In genomic region chr14:50541159-50541567, GRCh38 we compare ENCODE assay signal across 17 cellular contexts. TPM values are rescaled to one million over a fixed set of nuclear protein-coding genes. Genes with fewer than 3 reads are reported as not detected.
DNase-seq lines count a peak whose midpoint lies in the region; ATAC-seq and TF ChIP-seq lines count a peak whose summit lies in the region.
"Had no signal": no experiment of that assay in that cellular context is flagged by ENCODE, and none has a peak within 500 bp of the region (broad histone marks: within the 10 kb centered on the region; RNA-seq: fewer than 3 reads in every experiment).

No MANE protein-coding gene starts in this region.

- peaks cover 26% of the 10 kb centered on the region for H3K4me1 Mint-ChIP-seq in stimulated activated naive CD8-positive, alpha-beta T cell treated with anti-CD3 and anti-CD28 coated beads, Interleukin-15, amount 100 ng/mL, for 72 hours
- H3K4me1 Mint-ChIP-seq in naive thymus-derived CD4-positive, alpha-beta T cell = peaks cover 5 to 13% (median 12%) of the 10 kb centered on the region in 7 donors

- no peak for TF ChIP-seq CTCF in colonic mucosa (IDR thresholded peaks at IDR 0.05)

- peak; percentile 20 for ATAC-seq in stimulated activated naive CD8-positive, alpha-beta T cell treated with anti-CD3 and anti-CD28 coated beads, Interleukin-15, amount 100 ng/mL, for 72 hours
- no peak for ATAC-seq in stimulated activated naive CD8-positive, alpha-beta T cell treated with anti-CD3 and anti-CD28 coated beads, Interleukin-15, Interleukin-2, amounts not matched to agents 100 U/mL and 50 U/mL, for 24 hours
- ATAC-seq in naive thymus-derived CD4-positive, alpha-beta T cell = peak; percentile 34
- no peak for ATAC-seq in GM18498 (IDR thresholded peaks at IDR 0.05; ENCODE audit: unreplicated experiment)
- ATAC-seq: A549 had no signal

- H3K27ac ChIP-seq in colonic mucosa = peak overlapping the region; percentile 30
- no peak overlapping the region for H3K27ac ChIP-seq in naive thymus-derived CD4-positive, alpha-beta T cell (ENCODE audit: low read depth, low read length)
- H3K27ac ChIP-seq: A549; BLaER1 treated with 17β-estradiol and CSF1 and Interleukin-3, amounts not matched to agents 10 nM and 100 nM; GM23248; KMS-11 had no signal

- no peaks in the 10 kb centered on the region for H3K9me3 ChIP-seq in colonic mucosa
- H3K9me3 ChIP-seq in naive thymus-derived CD4-positive, alpha-beta T cell (ENCODE audit: control insufficient read depth in 2 of 3, low read length in 3 of 3) = no peaks in the 10 kb centered on the region
- H3K9me3 ChIP-seq: A549 had no signal

- no peak for DNase-seq in stimulated activated naive CD8-positive, alpha-beta T cell treated with anti-CD3 and anti-CD28 coated beads, Interleukin-15, amount 100 ng/mL, for 72 hours
- DNase-seq in stimulated activated naive CD8-positive, alpha-beta T cell treated with anti-CD3 and anti-CD28 coated beads, Interleukin-15, Interleukin-2, amounts not matched to agents 100 U/mL and 50 U/mL, for 24 hours = no peak
- DNase-seq in colonic mucosa = no peak
- no peak for DNase-seq in naive thymus-derived CD4-positive, alpha-beta T cell
- DNase-seq in central memory CD4-positive, alpha-beta T cell = no peak
- DNase-seq in activated gamma-delta T cell (lab: John Stamatoyannopoulos, UW) = no peak
- DNase-seq: DMS153, GM23248, HCEC 1CT, NCI-H1436 treated with DMSO at 0.1 percent for 48 hours, NCI-H2081, NCI-H748 treated with DMSO at 0.1 percent for 48 hours, RPMI8226 had no signal

- H3K27me3 ChIP-seq in colonic mucosa = no peaks in the 10 kb centered on the region
- H3K27me3 ChIP-seq in naive thymus-derived CD4-positive, alpha-beta T cell (ENCODE audit: control insufficient read depth in 2 of 2, insufficient read depth in 2 of 2, low read length in 2 of 2) = no peaks in the 10 kb centered on the region
- H3K27me3 ChIP-seq: BLaER1 treated with 17β-estradiol and CSF1 and Interleukin-3, amounts not matched to agents 10 nM and 100 nM had no signal

- H3K27me3 Mint-ChIP-seq in stimulated activated naive CD8-positive, alpha-beta T cell treated with anti-CD3 and anti-CD28 coated beads, Interleukin-15, amount 100 ng/mL, for 72 hours = peaks cover 8% of the 10 kb centered on the region
- H3K27me3 Mint-ChIP-seq in naive thymus-derived CD4-positive, alpha-beta T cell = peaks cover 0 to 13% (median 0%) of the 10 kb centered on the region in 5 donors

- CTCF ChIA-PET in naive thymus-derived CD4-positive, alpha-beta T cell (lab: Charles Lee) = interaction anchor here (0.6 to 2.5 kb wide), 6 partner anchors 23 to 319 kb away, joined by 3 to 9 read pairs (median 3); no protein-coding TSS in a partner anchor

- peaks cover 0 to 10% (median 5%) of the 10 kb centered on the region in 5 donors for H3K36me3 Mint-ChIP-seq in naive thymus-derived CD4-positive, alpha-beta T cell

- no peaks in the 10 kb centered on the region for H3K4me1 ChIP-seq in colonic mucosa
- no peaks in the 10 kb centered on the region for H3K4me1 ChIP-seq in naive thymus-derived CD4-positive, alpha-beta T cell (ENCODE audit: control insufficient read depth in 2 of 2, insufficient read depth in 2 of 2, low read length in 2 of 2)
- H3K4me1 ChIP-seq: A549; BLaER1 treated with 17β-estradiol and CSF1 and Interleukin-3, amounts not matched to agents 10 nM and 100 nM had no signal

- H3K9me3 Mint-ChIP-seq in stimulated activated naive CD8-positive, alpha-beta T cell treated with anti-CD3 and anti-CD28 coated beads, Interleukin-15, amount 100 ng/mL, for 72 hours = peaks cover 5 to 15% of the 10 kb centered on the region in 2 donors
- peaks cover 0 to 11% (median 2%) of the 10 kb centered on the region in 11 donors for H3K9me3 Mint-ChIP-seq in naive thymus-derived CD4-positive, alpha-beta T cell

- POLR2A ChIA-PET in naive thymus-derived CD4-positive, alpha-beta T cell (lab: Charles Lee) = interaction anchor here (0.6 to 1.1 kb wide), 2 partner anchors 165 to 178 kb away, joined by 3 read pairs; no protein-coding TSS in a partner anchor

- H3K27ac Mint-ChIP-seq in stimulated activated naive CD8-positive, alpha-beta T cell treated with anti-CD3 and anti-CD28 coated beads, Interleukin-15, amount 100 ng/mL, for 72 hours = no peak overlapping the region
- peak overlapping the region in 2 of 9 donors; percentile 22 to 28 for H3K27ac Mint-ChIP-seq in naive thymus-derived CD4-positive, alpha-beta T cell

- intact Hi-C loops in colonic mucosa (cut with DNase I) = loop anchor here (5.0 kb wide), 1 partner anchor 236 kb away; no protein-coding TSS in a partner anchor
- intact Hi-C loops in naive thymus-derived CD4-positive, alpha-beta T cell (cut with micrococcal nuclease) = no loop called here

- no peak overlapping the region for H3K9ac ChIP-seq in colonic mucosa (ENCODE audit: low read depth in 2 of 2, low read length in 2 of 2)
- H3K9ac ChIP-seq: BLaER1 treated with 17β-estradiol and CSF1 and Interleukin-3, amounts not matched to agents 10 nM and 100 nM; GM23248; KMS-11 had no signal

- no peak overlapping the region for H3K4me3 ChIP-seq in colonic mucosa
- no peak overlapping the region for H3K4me3 ChIP-seq in naive thymus-derived CD4-positive, alpha-beta T cell (ENCODE audit: low read length)
- H3K4me3 ChIP-seq: A549; BLaER1 treated with 17β-estradiol and CSF1 and Interleukin-3, amounts not matched to agents 10 nM and 100 nM; GM23248 had no signal

- no peak overlapping the region for H3K4me3 Mint-ChIP-seq in stimulated activated naive CD8-positive, alpha-beta T cell treated with anti-CD3 and anti-CD28 coated beads, Interleukin-15, amount 100 ng/mL, for 72 hours
- no peak overlapping the region for H3K4me3 Mint-ChIP-seq in naive thymus-derived CD4-positive, alpha-beta T cell

- H3K36me3 ChIP-seq in colonic mucosa = no peaks in the 10 kb centered on the region
- H3K36me3 ChIP-seq in naive thymus-derived CD4-positive, alpha-beta T cell (ENCODE audit: control insufficient read depth in 2 of 3, insufficient read depth in 3 of 3, low read length in 3 of 3) = no peaks in the 10 kb centered on the region
- H3K36me3 ChIP-seq: BLaER1 treated with 17β-estradiol and CSF1 and Interleukin-3, amounts not matched to agents 10 nM and 100 nM had no signal

RNA-seq across cellular contexts. Expression of gene MAP4K5, which starts 8.8 kb away (rescaled TPM):
- total RNA-seq in colonic mucosa = 10 to 100 TPM; 39.0 to 43.3 TPM
- total RNA-seq in naive thymus-derived CD4-positive, alpha-beta T cell = 10 to 100 TPM; 30.0 to 47.5 (median 35.1) TPM
- 10 to 100 TPM; 15.4 to 26.8 TPM for polyA plus RNA-seq in naive thymus-derived CD4-positive, alpha-beta T cell

RNA-seq across cellular contexts. Expression of gene ATL1, which starts 18.8 kb away (rescaled TPM):
- 10 to 100 TPM in 1 of 2 donors, 1 to 10 TPM in 1; 4.3 to 11.9 TPM for total RNA-seq in colonic mucosa
- total RNA-seq in naive thymus-derived CD4-positive, alpha-beta T cell = 1 to 10 TPM; 1.4 to 4.2 (median 2.2) TPM
- 1 to 10 TPM; 3.8 to 4.1 TPM for polyA plus RNA-seq in naive thymus-derived CD4-positive, alpha-beta T cell

Comparison
In these comparisons a context has a peak if more than half of its experiments do, and no peak if none do; other contexts are left out.
1. ATAC-seq: peak in stimulated activated naive CD8-positive, alpha-beta T cell treated with anti-CD3 and anti-CD28 coated beads, Interleukin-15, amount 100 ng/mL, for 72 hours (single experiment) and naive thymus-derived CD4-positive, alpha-beta T cell (single experiment); none in stimulated activated naive CD8-positive, alpha-beta T cell treated with anti-CD3 and anti-CD28 coated beads, Interleukin-15, Interleukin-2, amounts not matched to agents 100 U/mL and 50 U/mL, for 24 hours (single experiment) and GM18498 (single experiment).